In genomic region chr5:176388003-176388340, GRCh38 we compare ENCODE assay signal across 8 cellular contexts. TPM values are rescaled to one million over a fixed set of nuclear protein-coding genes. Genes with fewer than 3 reads are reported as not detected.
DNase-seq lines count a peak whose midpoint lies in the region; ATAC-seq and TF ChIP-seq lines count a peak whose summit lies in the region.

No MANE protein-coding gene starts in this region.

- no peaks in the 10 kb centered on the region for H3K9me3 ChIP-seq in MM.1S (replicated peaks; ENCODE audit: insufficient read depth, low read length)
- no peaks in the 10 kb centered on the region for H3K9me3 ChIP-seq in lung (ENCODE audit: control insufficient read depth in 2 of 2, insufficient read depth in 1 of 2, low read length in 1 of 2)
- H3K9me3 ChIP-seq in vagina = no peaks in the 10 kb centered on the region

- H3K4me3 ChIP-seq in MM.1S (ENCODE audit: low read length) (peak overlapping the region; percentile 88), lung (peak overlapping the region; percentile 98), vagina (peak overlapping the region; percentile 76 to 84)

- H3K4me1 Mint-ChIP-seq in MCF 10A (ENCODE audit: insufficient read depth, unreplicated experiment) = peaks cover 22% of the 10 kb centered on the region

- H3F3A ChIP-seq in MM.1S (ENCODE audit: insufficient read depth, low read length) = peaks cover 7% of the 10 kb centered on the region; the same call in 1 of the 2 replicates

- POLR2A ChIA-PET in MCF 10A (lab: Yijun Ruan, JAX) = interaction anchor here (0.6 to 6.7 kb wide), 17 partner anchors 8 to 910 kb away, joined by 3 to 110 read pairs (median 5); partner anchors contain the start of genes CLTB, FAF2, KIAA1191 and RNF44

- H3K79me2 ChIP-seq in MM.1S (ENCODE audit: low read length) = peaks cover 69% of the 10 kb centered on the region

- no peak for TF ChIP-seq POLR2A in vagina (IDR thresholded peaks at IDR 0.05)

- H3K27ac ChIP-seq in MM.1S (ENCODE audit: low read length) (peak overlapping the region; percentile 90; the same call in 1 of the 2 replicates), lung (ENCODE audit: low read depth in 1 of 2, low read length in 1 of 2) (peak overlapping the region; percentile 71 to 91), vagina (peak overlapping the region; percentile 86)

- H3K36me3 ChIP-seq in MM.1S (replicated peaks; ENCODE audit: insufficient read depth, low read length) = peaks cover 14% of the 10 kb centered on the region; the same call in 1 of the 2 replicates
- H3K36me3 ChIP-seq in lung (ENCODE audit: control insufficient read depth in 2 of 2, insufficient read depth in 2 of 2, low read length in 2 of 2) = peaks cover 20 to 34% of the 10 kb centered on the region in 2 donors
- H3K36me3 ChIP-seq in vagina = peaks cover 0 to 55% of the 10 kb centered on the region in 2 donors

- H3K27ac Mint-ChIP-seq in MCF 10A (ENCODE audit: low read depth, unreplicated experiment) = peak overlapping the region; percentile 99

- H3K9me3 Mint-ChIP-seq in MCF 10A (ENCODE audit: unreplicated experiment) = no peaks in the 10 kb centered on the region

- H3K9ac ChIP-seq in MM.1S (ENCODE audit: low read length) = peak overlapping the region; percentile 98

- DNase-seq in ELR (ENCODE audit: low read depth) (peak; percentile 59), MM.1S (peak; percentile 18), MCF 10A (ENCODE audit: unreplicated experiment) (peak; percentile 35), lung (ENCODE audit: low spot score) (no peak), vagina (ENCODE audit: extremely low spot score in 2 of 2) (no peak)

- peak overlapping the region; percentile 35; the same call in 1 of the 2 replicates for H2AFZ ChIP-seq in MM.1S (ENCODE audit: low read length)

- no peak for TF ChIP-seq CTCF in MM.1S (IDR thresholded peaks at IDR 0.05; ENCODE audit: low read length)
- TF ChIP-seq CTCF in MCF 10A (IDR thresholded peaks at IDR 0.05; ENCODE audit: unreplicated experiment) = no peak
- no peak for TF ChIP-seq CTCF in lung (IDR thresholded peaks at IDR 0.05; ENCODE audit: control extremely low read depth, extremely low read depth)
- no peak for TF ChIP-seq CTCF in vagina (IDR thresholded peaks at IDR 0.05)

- peak overlapping the region; percentile 98 for H3K4me3 Mint-ChIP-seq in MCF 10A (ENCODE audit: unreplicated experiment)

- intact Hi-C loops in MCF 10A (cut with micrococcal nuclease) (loop anchor here (10.0 kb wide), 1 partner anchor 573 kb away; no protein-coding TSS in a partner anchor), vagina (cut with DNase I) (no loop called here)

- no peaks in the 10 kb centered on the region for H3K27me3 Mint-ChIP-seq in MCF 10A (ENCODE audit: insufficient read depth, unreplicated experiment)

- peaks cover 94% of the 10 kb centered on the region for H3K36me3 Mint-ChIP-seq in MCF 10A (ENCODE audit: insufficient read depth, unreplicated experiment)

- TSS peak; percentile 45 for BruUV-seq in MCF 10A (replicated peaks; lab: Mats Ljungman, UMichigan)

- ATAC-seq in lung (ENCODE audit: insufficient read depth, low FRiP score) (no peak), HG02798 (IDR thresholded peaks at IDR 0.05; ENCODE audit: poor library complexity, unreplicated experiment) (no peak), GM18519 (IDR thresholded peaks at IDR 0.05; ENCODE audit: low FRiP score, unreplicated experiment) (no peak), HG03280 (IDR thresholded peaks at IDR 0.05; ENCODE audit: unreplicated experiment) (no peak)

- peaks cover 8% of the 10 kb centered on the region; the same call in 1 of the 2 replicates for H4K20me1 ChIP-seq in MM.1S (ENCODE audit: insufficient read depth, low read length)

- peak overlapping the region; percentile 63 for H3K4me2 ChIP-seq in MM.1S (ENCODE audit: low read depth, low read length)

- H3K4me1 ChIP-seq in MM.1S (ENCODE audit: low read length) = peaks cover 5% of the 10 kb centered on the region; the same call in 1 of the 2 replicates
- peaks cover 5 to 8% of the 10 kb centered on the region in 2 donors for H3K4me1 ChIP-seq in lung (ENCODE audit: control insufficient read depth in 2 of 2, insufficient read depth in 2 of 2, low read length in 2 of 2)
- H3K4me1 ChIP-seq in vagina = peaks cover 25% of the 10 kb centered on the region

- H3K9me2 ChIP-seq in MM.1S (replicated peaks; ENCODE audit: insufficient read depth, low read length) = no peaks in the 10 kb centered on the region

- WGBS in lung, 2 donors = 0 to 1% methylated on average over 16 of the region's 16 CpGs

- H3K27me3 ChIP-seq in MM.1S (replicated peaks; ENCODE audit: insufficient read depth, low read length) (no peaks in the 10 kb centered on the region), lung (ENCODE audit: control insufficient read depth, insufficient read depth) (no peaks in the 10 kb centered on the region), vagina (no peaks in the 10 kb centered on the region)

- CTCF ChIA-PET in MCF 10A (lab: Yijun Ruan, JAX) = interaction anchor here (0.7 to 1.4 kb wide), 4 partner anchors 26 to 60 kb away, joined by 3 to 4 read pairs (median 4); partner anchors contain the start of genes FAF2 and KIAA1191

RNA-seq across cellular contexts. Expression of gene NOP16, which starts 0.4 kb away (rescaled TPM):
- total RNA-seq in MCF 10A (2022) = 90.9 and 134 TPM in 2 replicates
- total RNA-seq in lung = 10 to 100 TPM in 1 of 2 donors, 1 to 10 TPM in 1; 5.0 to 28.5 TPM
- 10 to 100 TPM; 44.4 to 52.1 TPM for polyA plus RNA-seq in lung
- total RNA-seq in vagina = 48.6 TPM

RNA-seq across cellular contexts. Expression of gene HIGD2A, which starts 0.6 kb away (rescaled TPM):
- 167 and 196 TPM in 2 replicates for total RNA-seq in MCF 10A (2022)
- total RNA-seq in lung = 100 to 1,000 TPM in 1 of 2 donors, 10 to 100 TPM in 1; 71.2 to 101 TPM
- 100 to 1,000 TPM; 115 to 190 TPM for polyA plus RNA-seq in lung
- total RNA-seq in vagina = 124 TPM

RNA-seq across cellular contexts. Expression of gene ARL10, which starts 22.7 kb away (rescaled TPM):
- total RNA-seq in MCF 10A (2022) = 1.1 and 1.3 TPM in 2 replicates
- total RNA-seq in lung = 10 to 100 TPM in 1 of 2 donors, 1 to 10 TPM in 1; 6.1 to 13.4 TPM
- polyA plus RNA-seq in lung = 1 to 10 TPM; 1.5 to 2.6 TPM
- 9.8 TPM for total RNA-seq in vagina

RNA-seq across cellular contexts. Expression of gene KIAA1191, which starts 26.4 kb away (rescaled TPM):
- total RNA-seq in MCF 10A (2022) (83.8 and 92.0 TPM in 2 replicates), lung (10 to 100 TPM; 76.7 to 78.1 TPM), vagina (99.4 TPM)
- 10 to 100 TPM; 41.0 to 47.0 TPM for polyA plus RNA-seq in lung

RNA-seq across cellular contexts. Expression of gene CLTB, which starts 28.4 kb away (rescaled TPM):
- total RNA-seq in MCF 10A (2022) = 333 and 339 TPM in 2 replicates
- total RNA-seq in lung = 100 to 1,000 TPM in 1 of 2 donors, 10 to 100 TPM in 1; 33.2 to 123 TPM
- 100 to 1,000 TPM; 101 to 193 TPM for polyA plus RNA-seq in lung
- total RNA-seq in vagina = 254 TPM

Comparison
In these comparisons a context has a peak if more than half of its experiments do, and no peak if none do; other contexts are left out.
1. DNase-seq: peak in ELR (single experiment), MM.1S (single experiment) and MCF 10A (single experiment); none in lung (single experiment) and vagina (0 of 2).
2. Peak in every context shown above with its lines, with median percentiles within 50 percentile points of each other: H3K27ac ChIP-seq and H3K4me3 ChIP-seq.